ENCODE assay signal across 24 cellular contexts in the genomic region with DNA sequence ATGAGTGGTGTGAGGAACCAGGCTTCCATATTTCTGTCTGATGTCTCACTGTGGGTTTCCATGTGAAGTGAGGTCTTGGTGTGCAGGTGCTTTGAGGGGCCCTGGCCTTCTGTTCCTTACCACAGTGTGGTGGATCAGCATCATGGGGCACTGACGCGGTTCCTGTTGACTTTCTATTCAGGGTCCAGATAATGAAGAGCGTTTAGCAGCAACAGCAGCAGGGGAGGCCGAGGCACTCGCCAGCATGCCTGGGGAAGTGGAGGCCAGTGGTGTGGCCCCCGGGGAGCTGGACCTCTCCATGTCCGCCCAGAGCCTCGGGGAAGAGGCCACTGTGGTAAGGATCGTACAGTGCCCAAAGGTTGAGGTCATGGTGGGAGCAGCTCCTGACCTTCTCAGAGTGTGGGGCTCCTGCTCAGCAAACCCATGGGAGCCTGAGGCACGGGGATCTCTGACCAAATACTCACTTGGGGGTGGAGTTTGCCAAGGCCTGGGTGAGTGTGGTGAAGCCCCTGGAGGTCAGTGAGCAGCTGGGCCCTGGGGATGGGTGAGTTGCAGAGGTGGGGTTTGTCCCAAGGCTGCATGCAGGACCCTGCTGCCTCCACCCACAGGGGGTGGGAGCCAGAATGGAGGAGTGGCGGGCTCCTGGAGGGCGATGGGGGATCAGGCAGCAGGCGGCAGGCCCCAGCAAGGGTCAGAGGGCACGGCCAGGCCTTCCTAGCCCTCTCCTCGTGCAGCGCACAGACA.
DNase-seq lines count a peak whose midpoint lies in the region; ATAC-seq and TF ChIP-seq lines count a peak whose summit lies in the region.
"Had no signal": no experiment of that assay in that cellular context is flagged by ENCODE, and none has a peak within 500 bp of the region (broad histone marks: within the 10 kb centered on the region; RNA-seq: fewer than 3 reads in every experiment).

No MANE protein-coding gene starts in this region.

- H3K4me3 ChIP-seq in coronary artery: no peak overlapping the region
- H3K4me3 ChIP-seq: BLaER1, GM12878, SJCRH30 had no signal

- H3K27me3 Mint-ChIP-seq in glutamatergic neuron (ENCODE audit: unreplicated experiment): peaks cover 7% of the 10 kb centered on the region

- no peaks in the 10 kb centered on the region for H3K4me1 Mint-ChIP-seq in glutamatergic neuron (ENCODE audit: low read depth, unreplicated experiment)

- peaks cover 14% of the 10 kb centered on the region for H3K9me3 Mint-ChIP-seq in glutamatergic neuron (ENCODE audit: unreplicated experiment)

- H3K27ac ChIP-seq in coronary artery: no peak overlapping the region
- H3K27ac ChIP-seq: BLaER1, RWPE1, SJCRH30 had no signal

- H3K4me3 Mint-ChIP-seq in glutamatergic neuron (ENCODE audit: unreplicated experiment): no peak overlapping the region
- H3K4me3 Mint-ChIP-seq: CD8-positive, alpha-beta T cell had no signal

- DNase-seq in left ventricle myocardium superior (peak; percentile 9), Right ventricle myocardium superior (no peak), coronary artery (ENCODE audit: low spot score) (peak; percentile 58), left lobe of liver (ENCODE audit: low spot score) (peak; percentile 23), ureter (ENCODE audit: low spot score) (peak; percentile 32), glutamatergic neuron (no peak), NCI-H2196 (lab: John Stamatoyannopoulos, UW; ENCODE audit: unreplicated experiment) (no peak)
- DNase-seq: Calu3, EL, GOT3, KG1, NCI-H1694 treated with DMSO at 0.1 percent for 48 hours, NCI-H2107, NCI-H2227 treated with DMSO at 0.1 percent for 48 hours, NCI-H524, NCI-H82, PC-3, SJCRH30 had no signal

- H3K27ac Mint-ChIP-seq in glutamatergic neuron (ENCODE audit: unreplicated experiment): no peak overlapping the region
- H3K27ac Mint-ChIP-seq: CD8-positive, alpha-beta T cell had no signal

- ATAC-seq in left ventricle myocardium superior: no peak
- ATAC-seq in Right ventricle myocardium superior (ENCODE audit: poor library complexity): no peak
- ATAC-seq in left lobe of liver: no peak
- no peak for ATAC-seq in GM21825 (IDR thresholded peaks at IDR 0.05; ENCODE audit: unreplicated experiment)
- ATAC-seq: CD8-positive, alpha-beta T cell; GM12878; HepG2; PC-3 had no signal

- peaks cover 13% of the 10 kb centered on the region for H3K36me3 Mint-ChIP-seq in glutamatergic neuron (ENCODE audit: unreplicated experiment)
- H3K36me3 Mint-ChIP-seq: CD8-positive, alpha-beta T cell had no signal

- intact Hi-C loops in left ventricle myocardium superior (cut with micrococcal nuclease) (no loop called here), Right ventricle myocardium superior (cut with DNase I) (loop anchor here (10.0 kb wide), 1 partner anchor 130 kb away; no protein-coding TSS in a partner anchor)

- TF ChIP-seq CTCF in coronary artery (IDR thresholded peaks at IDR 0.05): no peak
- TF ChIP-seq CTCF in glutamatergic neuron (IDR thresholded peaks at IDR 0.05; ENCODE audit: partially characterized antibody, unreplicated experiment): no peak

Comparison
In these comparisons a context has a peak if more than half of its experiments do, and no peak if none do; other contexts are left out.
1. DNase-seq: peak in left ventricle myocardium superior (single experiment), coronary artery (single experiment), left lobe of liver (single experiment) and ureter (single experiment); none in Right ventricle myocardium superior (single experiment), glutamatergic neuron (single experiment) and NCI-H2196 (single experiment).